Comparison of ENCODE assay signal across 21 cellular contexts in the genomic region with DNA sequence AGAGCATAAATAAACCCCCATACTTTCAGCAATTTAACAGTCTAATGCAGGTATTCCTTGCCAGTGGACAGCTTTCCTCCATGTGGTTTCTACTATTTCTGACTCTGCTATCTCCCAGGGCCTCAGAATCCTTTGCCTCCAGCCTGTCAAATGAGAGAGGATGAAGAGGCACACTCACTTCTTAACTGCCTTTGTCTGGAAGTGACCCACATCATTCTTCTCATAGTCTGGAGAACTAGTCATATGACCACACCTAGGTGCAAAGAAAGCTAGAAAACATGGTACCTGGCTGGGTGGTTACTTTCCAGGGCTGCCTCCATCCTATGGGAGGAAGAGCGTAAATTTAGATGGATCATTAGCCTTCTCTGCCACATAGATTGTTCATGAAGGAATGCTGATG. TPM values are rescaled to one million over a fixed set of nuclear protein-coding genes. Genes with fewer than 3 reads are reported as not detected.
"Had no signal": no experiment of that assay in that cellular context is flagged by ENCODE, and none has a peak within 500 bp of the region (broad histone marks: within the 10 kb centered on the region; RNA-seq: fewer than 3 reads in every experiment).

No MANE protein-coding gene starts in this region.

- H3K4me1 Mint-ChIP-seq: naive thymus-derived CD4-positive, alpha-beta T cell; stimulated activated naive B cell treated with anti-CD40 and anti-IgM and Interleukin-4, amounts not matched to agents 10 μg/mL and 1 μg/mL and 100 μg/mL, for 72 hours; stimulated activated naive CD8-positive, alpha-beta T cell treated with anti-CD3 and anti-CD28 coated beads, Interleukin-15, amount 100 ng/mL, for 72 hours had no signal

- H3K36me3 ChIP-seq: heart left ventricle, ovary, right atrium auricular region, sigmoid colon, thyroid gland, upper lobe of right lung, vagina had no signal

- H3K27ac ChIP-seq: ovary, right atrium auricular region, sigmoid colon, skin epidermis, thyroid gland, upper lobe of right lung, vagina had no signal

- H3K27me3 ChIP-seq: heart left ventricle, ovary, right atrium auricular region, sigmoid colon, thyroid gland, upper lobe of right lung, vagina had no signal

- H3K4me3 Mint-ChIP-seq: naive thymus-derived CD4-positive, alpha-beta T cell; stimulated activated naive B cell treated with anti-CD40 and anti-IgM and Interleukin-4, amounts not matched to agents 10 μg/mL and 1 μg/mL and 100 μg/mL, for 72 hours; stimulated activated naive CD8-positive, alpha-beta T cell treated with anti-CD3 and anti-CD28 coated beads, Interleukin-15, amount 100 ng/mL, for 72 hours had no signal

- ATAC-seq: esophagus mucosa; heart left ventricle; left cardiac atrium; left ventricle myocardium superior; naive thymus-derived CD4-positive, alpha-beta T cell; stimulated activated naive B cell treated with anti-CD40 and anti-IgM and Interleukin-4, amounts not matched to agents 10 μg/mL and 1 μg/mL and 100 μg/mL, for 72 hours; stimulated activated naive CD8-positive, alpha-beta T cell treated with anti-CD3 and anti-CD28 coated beads, Interleukin-15, amount 100 ng/mL, for 72 hours; upper lobe of right lung had no signal

- H3K4me1 ChIP-seq: upper lobe of right lung, vagina had no signal

- H3K4me3 ChIP-seq: coronary artery, heart left ventricle, lung, ovary, right atrium auricular region, sigmoid colon, skin epidermis, thyroid gland, upper lobe of right lung, vagina had no signal

- H3K27me3 Mint-ChIP-seq: stimulated activated naive CD8-positive, alpha-beta T cell treated with anti-CD3 and anti-CD28 coated beads, Interleukin-15, amount 100 ng/mL, for 72 hours had no signal

- H3K27ac Mint-ChIP-seq: naive thymus-derived CD4-positive, alpha-beta T cell; stimulated activated naive B cell treated with anti-CD40 and anti-IgM and Interleukin-4, amounts not matched to agents 10 μg/mL and 1 μg/mL and 100 μg/mL, for 72 hours; stimulated activated naive CD8-positive, alpha-beta T cell treated with anti-CD3 and anti-CD28 coated beads, Interleukin-15, amount 100 ng/mL, for 72 hours had no signal

- H3K9me3 Mint-ChIP-seq: stimulated activated naive B cell treated with anti-CD40 and anti-IgM and Interleukin-4, amounts not matched to agents 10 μg/mL and 1 μg/mL and 100 μg/mL, for 72 hours had no signal

- H3K9me3 ChIP-seq: heart left ventricle, ovary, right atrium auricular region, sigmoid colon, thyroid gland, upper lobe of right lung, vagina had no signal

- DNase-seq: effector CD8-positive, alpha-beta T cell; heart left ventricle; left cardiac atrium; left ventricle myocardium superior; mesendoderm; naive thymus-derived CD4-positive, alpha-beta T cell; ovary; sigmoid colon; stimulated activated CD4-positive, alpha-beta T cell treated with anti-CD3 and anti-CD28 coated beads, Interleukin-2, amount 100 ng/mL, for 24 hours; stimulated activated CD4-positive, alpha-beta T cell treated with anti-CD3 and anti-CD28 coated beads, Interleukin-4, amount 100 ng/mL, for 4 hours; stimulated activated naive B cell treated with anti-CD40 and anti-IgM and Interleukin-4, amounts not matched to agents 10 μg/mL and 1 μg/mL and 100 μg/mL, for 72 hours; stimulated activated naive CD8-positive, alpha-beta T cell treated with anti-CD3 and anti-CD28 coated beads, Interleukin-15, amount 100 ng/mL, for 72 hours; substantia nigra; thyroid gland; upper lobe of right lung had no signal

- H3K36me3 Mint-ChIP-seq: naive thymus-derived CD4-positive, alpha-beta T cell; stimulated activated naive B cell treated with anti-CD40 and anti-IgM and Interleukin-4, amounts not matched to agents 10 μg/mL and 1 μg/mL and 100 μg/mL, for 72 hours had no signal

RNA-seq across cellular contexts. Expression of a gene that starts 22.5 kb away (rescaled TPM):
- total RNA-seq: naive thymus-derived CD4-positive, alpha-beta T cell had no signal
